In genomic region chr15:53830707-53831386, GRCh38 we compare ENCODE assay signal across 2 cellular contexts.
TF ChIP-seq lines count a peak whose summit lies in the region.

No MANE protein-coding gene starts in this region.

TF ChIP-seq in HEK293, 187 proteins besides CTCF, POLR2A, EP300 and RAD21:
- peak; percentile 37 for TF ChIP-seq SETDB1 (IDR thresholded peaks at IDR 0.05; ENCODE audit: insufficient read length, low read length)
- no peak for TF ChIP-seq ZFP41 (tag by site-specific recombination; IDR thresholded peaks at IDR 0.05; ENCODE audit: borderline replicate concordance)

TF ChIP-seq in H1, 55 proteins besides CTCF, POLR2A, EP300 and RAD21:
- TF ChIP-seq KDM5A (IDR thresholded peaks at IDR 0.05; ENCODE audit: low read length) = no peak
- no peak for TF ChIP-seq JUND (IDR thresholded peaks at IDR 0.05; ENCODE audit: low read length)
- TF ChIP-seq TAF1 (IDR thresholded peaks at IDR 0.05; ENCODE audit: low read depth, low read length) = no peak
- no peak for TF ChIP-seq SUZ12 (IDR thresholded peaks at IDR 0.05; ENCODE audit: low read length)
- TF ChIP-seq MAX (IDR thresholded peaks at IDR 0.05) = no peak
- TF ChIP-seq KDM4A (IDR thresholded peaks at IDR 0.05; ENCODE audit: low read depth, low read length, severe bottlenecking) = no peak
- no peak for TF ChIP-seq RBBP5 (IDR thresholded peaks at IDR 0.05; ENCODE audit: borderline replicate concordance, low read depth, low read length)
- TF ChIP-seq BCL11A (IDR thresholded peaks at IDR 0.05; ENCODE audit: low read depth in 2 of 2, low read length in 2 of 2) = no peak
- no peak for TF ChIP-seq CHD1 (IDR thresholded peaks at IDR 0.05; ENCODE audit: low read depth, low read length)
- no peak for TF ChIP-seq TAF7 (optimal IDR thresholded peaks at IDR 0.05; ENCODE audit: borderline replicate concordance, low read depth, low read length)
- TF ChIP-seq CTBP2 (IDR thresholded peaks at IDR 0.05; ENCODE audit: borderline replicate concordance, insufficient read depth, insufficient read length, low read length) = no peak
- TF ChIP-seq SRF (IDR thresholded peaks at IDR 0.05; ENCODE audit: low read depth, low read length) = no peak
- TF ChIP-seq SP2 (IDR thresholded peaks at IDR 0.05; ENCODE audit: low read length) = no peak
- TF ChIP-seq CHD7 (IDR thresholded peaks at IDR 0.05; ENCODE audit: insufficient replicate concordance, low read length) = no peak
- no peak for TF ChIP-seq CEBPB (IDR thresholded peaks at IDR 0.05; ENCODE audit: low read depth, low read length)
- no peak for TF ChIP-seq BACH1 (IDR thresholded peaks at IDR 0.05; ENCODE audit: low read length)
